Comparison of ENCODE assay signal across 9 cellular contexts in genomic region chr14:20857630-20858261, GRCh38. TPM values are rescaled to one million over a fixed set of nuclear protein-coding genes. Genes with fewer than 3 reads are reported as not detected.
DNase-seq lines count a peak whose midpoint lies in the region; ATAC-seq and TF ChIP-seq lines count a peak whose summit lies in the region.
"Had no signal": no experiment of that assay in that cellular context is flagged by ENCODE, and none has a peak within 500 bp of the region (broad histone marks: within the 10 kb centered on the region; RNA-seq: fewer than 3 reads in every experiment).

No MANE protein-coding gene starts in this region.

- DNase-seq in CD4-positive, alpha-beta memory T cell: peak; percentile 60 to 69 (median 63)
- DNase-seq in HFFc6: peak; percentile 35
- DNase-seq in NOMO-1 treated with dmso at 0.1 percent for 144 hours (lab: John Stamatoyannopoulos, UW; ENCODE audit: unreplicated experiment): peak; percentile 43
- peak; percentile 70 for DNase-seq in activated CD8-positive, alpha-beta memory T cell treated with anti-CD3 and anti-CD28 coated beads, Interleukin-2, amount 50 U/mL, for 4 hours
- DNase-seq in stimulated activated naive B cell treated with anti-CD40 and anti-IgM and Interleukin-4, amounts not matched to agents 10 μg/mL and 1 μg/mL and 100 μg/mL, for 72 hours: peak; percentile 38

- no peak overlapping the region for H3K4me3 Mint-ChIP-seq in CD4-positive, alpha-beta memory T cell
- H3K4me3 Mint-ChIP-seq in HFFc6 (no peak overlapping the region; the same call in 1 of the 2 replicates), nephron (no peak overlapping the region)
- H3K4me3 Mint-ChIP-seq in stimulated activated naive B cell treated with anti-CD40 and anti-IgM and Interleukin-4, amounts not matched to agents 10 μg/mL and 1 μg/mL and 100 μg/mL, for 72 hours: no peak overlapping the region
- H3K4me3 Mint-ChIP-seq: IgD-negative memory B cell had no signal

- CTCF ChIA-PET in CD4-positive, alpha-beta memory T cell (lab: Charles Lee; ENCODE audit: partially characterized antibody): interaction anchor here (0.7 to 3.7 kb wide), 26 partner anchors 9 to 247 kb away, joined by 3 to 64 read pairs (median 5); no protein-coding TSS in a partner anchor

- H3K9me3 ChIP-seq in CD4-positive, alpha-beta memory T cell (ENCODE audit: control insufficient read depth in 1 of 2, low read length in 2 of 2): no peaks in the 10 kb centered on the region

- H3K36me3 Mint-ChIP-seq in CD4-positive, alpha-beta memory T cell: no peaks in the 10 kb centered on the region
- no peaks in the 10 kb centered on the region for H3K36me3 Mint-ChIP-seq in HFFc6 (ENCODE audit: low read depth)
- H3K36me3 Mint-ChIP-seq in nephron (ENCODE audit: low read depth): no peaks in the 10 kb centered on the region
- H3K36me3 Mint-ChIP-seq in stimulated activated naive B cell treated with anti-CD40 and anti-IgM and Interleukin-4, amounts not matched to agents 10 μg/mL and 1 μg/mL and 100 μg/mL, for 72 hours: no peaks in the 10 kb centered on the region
- H3K36me3 Mint-ChIP-seq: IgD-negative memory B cell had no signal

- H3K27me3 Mint-ChIP-seq in CD4-positive, alpha-beta memory T cell: peaks cover 19 to 30% of the 10 kb centered on the region in 2 donors
- H3K27me3 Mint-ChIP-seq in HFFc6 (ENCODE audit: insufficient read depth): peaks cover 22% of the 10 kb centered on the region
- H3K27me3 Mint-ChIP-seq in nephron (ENCODE audit: low read depth): peaks cover 11% of the 10 kb centered on the region
- peaks cover 33 to 43% of the 10 kb centered on the region in 2 donors for H3K27me3 Mint-ChIP-seq in stimulated activated naive B cell treated with anti-CD40 and anti-IgM and Interleukin-4, amounts not matched to agents 10 μg/mL and 1 μg/mL and 100 μg/mL, for 72 hours

- H3K4me1 Mint-ChIP-seq in CD4-positive, alpha-beta memory T cell: peaks cover 0 to 8% (median 4%) of the 10 kb centered on the region in 4 donors
- H3K4me1 Mint-ChIP-seq in HFFc6 (ENCODE audit: low read depth) (no peaks in the 10 kb centered on the region; the same call in 1 of the 2 replicates), nephron (no peaks in the 10 kb centered on the region)
- H3K4me1 Mint-ChIP-seq in stimulated activated naive B cell treated with anti-CD40 and anti-IgM and Interleukin-4, amounts not matched to agents 10 μg/mL and 1 μg/mL and 100 μg/mL, for 72 hours: peaks cover 8 to 16% of the 10 kb centered on the region in 2 donors

- POLR2A ChIA-PET in CD4-positive, alpha-beta memory T cell (lab: Charles Lee; ENCODE audit: partially characterized antibody): no interaction called here

- H3K36me3 ChIP-seq in CD4-positive, alpha-beta memory T cell (ENCODE audit: insufficient read depth, low read length): no peaks in the 10 kb centered on the region

- TF ChIP-seq CTCF in HFFc6 (IDR thresholded peaks at IDR 0.05) (peak; percentile 98), nephron (IDR thresholded peaks at IDR 0.05; ENCODE audit: unreplicated experiment in 3 of 3) (peak; percentile 93)

- H3K4me1 ChIP-seq in CD4-positive, alpha-beta memory T cell (ENCODE audit: insufficient read depth, low read length): no peaks in the 10 kb centered on the region

- H3K9me3 Mint-ChIP-seq in CD4-positive, alpha-beta memory T cell: peaks cover 0 to 3% (median 0%) of the 10 kb centered on the region in 8 donors
- no peaks in the 10 kb centered on the region for H3K9me3 Mint-ChIP-seq in HFFc6
- H3K9me3 Mint-ChIP-seq in nephron: peaks cover 5% of the 10 kb centered on the region
- H3K9me3 Mint-ChIP-seq in stimulated activated naive B cell treated with anti-CD40 and anti-IgM and Interleukin-4, amounts not matched to agents 10 μg/mL and 1 μg/mL and 100 μg/mL, for 72 hours: peaks cover 0 to 1% of the 10 kb centered on the region in 2 donors

- no peak overlapping the region for H3K27ac ChIP-seq in CD4-positive, alpha-beta memory T cell (ENCODE audit: low read depth, low read length)

- H3K27me3 ChIP-seq in CD4-positive, alpha-beta memory T cell (ENCODE audit: insufficient read depth, low read length): peaks cover 3% of the 10 kb centered on the region

- no peak overlapping the region for H3K27ac Mint-ChIP-seq in CD4-positive, alpha-beta memory T cell
- H3K27ac Mint-ChIP-seq in HFFc6: no peak overlapping the region
- H3K27ac Mint-ChIP-seq in nephron: no peak overlapping the region
- H3K27ac Mint-ChIP-seq in stimulated activated naive B cell treated with anti-CD40 and anti-IgM and Interleukin-4, amounts not matched to agents 10 μg/mL and 1 μg/mL and 100 μg/mL, for 72 hours: no peak overlapping the region
- H3K27ac Mint-ChIP-seq: IgD-negative memory B cell had no signal

- ATAC-seq in esophagus mucosa: peak; percentile 51
- ATAC-seq in stimulated activated naive B cell treated with anti-CD40 and anti-IgM and Interleukin-4, amounts not matched to agents 10 μg/mL and 1 μg/mL and 100 μg/mL, for 72 hours (replicated peaks): peak; percentile 68 to 79
- no peak for ATAC-seq in HG03095 (IDR thresholded peaks at IDR 0.05; ENCODE audit: unreplicated experiment)

- no peak overlapping the region for H3K4me3 ChIP-seq in CD4-positive, alpha-beta memory T cell (ENCODE audit: low read length in 2 of 2)

- intact Hi-C loops in CD4-positive, alpha-beta memory T cell (cut with micrococcal nuclease): loop anchor here (1.0 to 10.0 kb wide), 4 partner anchors 16 to 533 kb away; partner anchors contain the start of gene TMEM253

RNA-seq across cellular contexts. Expression of gene RNASE3, which starts 33.4 kb away (rescaled TPM):
- total RNA-seq in CD4-positive, alpha-beta memory T cell: not detected
- not detected for polyA plus RNA-seq in CD4-positive, alpha-beta memory T cell
- not detected for total RNA-seq in HFFc6 (2021; fragmentation: NEBNext Ultra II Directional; extraction: Animal tissue kit (Norgen Biotek cat#: 25700))
- total RNA-seq in esophagus mucosa: not detected
- polyA plus RNA-seq: IgD-negative memory B cell had no signal

RNA-seq across cellular contexts. Expression of gene RNASE1, which starts 55.1 kb away (rescaled TPM):
- 1 to 10 TPM; 4.9 to 5.3 TPM for total RNA-seq in CD4-positive, alpha-beta memory T cell
- not detected for polyA plus RNA-seq in CD4-positive, alpha-beta memory T cell
- not detected for total RNA-seq in HFFc6 (2021; fragmentation: NEBNext Ultra II Directional; extraction: Animal tissue kit (Norgen Biotek cat#: 25700))
- total RNA-seq in esophagus mucosa: 8.6 TPM
- polyA plus RNA-seq: IgD-negative memory B cell had no signal
